14 cellular contexts compared by ENCODE assay signal in genomic region chr21:38911523-38912354, GRCh38.
DNase-seq lines count a peak whose midpoint lies in the region; ATAC-seq and TF ChIP-seq lines count a peak whose summit lies in the region.
"Had no signal": no experiment of that assay in that cellular context is flagged by ENCODE, and none has a peak within 500 bp of the region (broad histone marks: within the 10 kb centered on the region; RNA-seq: fewer than 3 reads in every experiment).

No MANE protein-coding gene starts in this region.

- H3K9me3 ChIP-seq in esophagus muscularis mucosa = no peaks in the 10 kb centered on the region
- H3K9me3 ChIP-seq: upper lobe of right lung had no signal

- no peak for TF ChIP-seq POLR2A in esophagus muscularis mucosa (IDR thresholded peaks at IDR 0.05; ENCODE audit: low read depth)

- no peaks in the 10 kb centered on the region for H3K27me3 ChIP-seq in esophagus muscularis mucosa
- H3K27me3 ChIP-seq: upper lobe of right lung had no signal

- no peak for TF ChIP-seq EP300 in esophagus muscularis mucosa (IDR thresholded peaks at IDR 0.05)

- intact Hi-C loops in esophagus muscularis mucosa (cut with DNase I) = no loop called here

- DNase-seq in LoVo (ENCODE audit: low spot score) (peak; percentile 72), esophagus muscularis mucosa (ENCODE audit: extremely low spot score) (peak; percentile 64), renal cortical epithelial cell (ENCODE audit: low read depth) (peak; percentile 43), NOMO-1 treated with DMSO at 0.1 percent for 48 hours (lab: John Stamatoyannopoulos, UW; ENCODE audit: unreplicated experiment) (no peak)
- DNase-seq: activated CD8-positive, alpha-beta T cell treated with anti-CD3 and anti-CD28 coated beads, Interleukin-2, amount 10 ng/mL, durations not matched to agents 7 days and 5 days; activated effector memory CD4-positive, alpha-beta T cell treated with anti-CD3 and anti-CD28 coated beads, Interleukin-2, amount 50 U/mL, for 16 hours; DMS79 treated with DMSO at 0.1 percent for 48 hours; NCI-H146; NCI-H524 treated with DMSO at 0.1 percent for 48 hours; upper lobe of right lung had no signal

- no peak for TF ChIP-seq CTCF in 22Rv1 (IDR thresholded peaks at IDR 0.05)
- no peak for TF ChIP-seq CTCF in esophagus muscularis mucosa (IDR thresholded peaks at IDR 0.05)

- 97% methylated on average over 4 of the region's 4 CpGs for WGBS in esophagus muscularis mucosa

- no peak for ATAC-seq in GM19035 (IDR thresholded peaks at IDR 0.05; ENCODE audit: unreplicated experiment)
- no peak for ATAC-seq in GM19351 (IDR thresholded peaks at IDR 0.05; ENCODE audit: unreplicated experiment)
- ATAC-seq in GM21447 (IDR thresholded peaks at IDR 0.05; ENCODE audit: unreplicated experiment) = no peak

- no peak overlapping the region for H3K4me3 ChIP-seq in esophagus muscularis mucosa
- H3K4me3 ChIP-seq: upper lobe of right lung had no signal

- H3K4me1 ChIP-seq in esophagus muscularis mucosa = peaks cover 53 to 63% (median 57%) of the 10 kb centered on the region in 4 donors

- H3K27ac ChIP-seq in 22Rv1 (peak overlapping the region; percentile 67), esophagus muscularis mucosa (replicated peaks in 1 of 4) (peak overlapping the region; percentile 80 to 83 (median 81))

- no peaks in the 10 kb centered on the region for H3K36me3 ChIP-seq in esophagus muscularis mucosa
- H3K36me3 ChIP-seq: upper lobe of right lung had no signal
